ENCODE assay signal across 8 cellular contexts in genomic region chr1:85240174-85240601, GRCh38. TPM values are rescaled to one million over a fixed set of nuclear protein-coding genes. Genes with fewer than 3 reads are reported as not detected.
DNase-seq lines count a peak whose midpoint lies in the region; ATAC-seq and TF ChIP-seq lines count a peak whose summit lies in the region.

No MANE protein-coding gene starts in this region.

- no peak overlapping the region for H2BK5ac ChIP-seq in mesendoderm (ENCODE audit: low read length)

- no peak overlapping the region for H4K8ac ChIP-seq in mesendoderm (ENCODE audit: low read depth, low read length)

- peak; percentile 53; the same call in 1 of the 2 replicates for TF ChIP-seq CTCF in LNCAP (IDR thresholded peaks at IDR 0.05)

- H2AK5ac ChIP-seq in mesendoderm (ENCODE audit: low read length) = no peak overlapping the region

- H3K27ac ChIP-seq in mesendoderm (ENCODE audit: low read depth, low read length) = no peak overlapping the region

- H3K27me3 ChIP-seq in mesendoderm (ENCODE audit: insufficient read depth, low read length, poor library complexity) = no peaks in the 10 kb centered on the region

- no peaks in the 10 kb centered on the region for H3K79me1 ChIP-seq in mesendoderm (ENCODE audit: low read length)

- no peak overlapping the region for H3K4me2 ChIP-seq in mesendoderm (ENCODE audit: low read length)

- no peak overlapping the region for H3K4ac ChIP-seq in mesendoderm (ENCODE audit: low read depth, low read length)

- H3K79me2 ChIP-seq in mesendoderm (ENCODE audit: control insufficient read depth, insufficient read depth, low read length) = no peaks in the 10 kb centered on the region

- no peak overlapping the region for H3K18ac ChIP-seq in mesendoderm (ENCODE audit: low read length)

- no peak overlapping the region for H3K56ac ChIP-seq in mesendoderm (ENCODE audit: low read length)

- no peak overlapping the region for H3K9ac ChIP-seq in mesendoderm (ENCODE audit: low read length)

- WGBS in mesendoderm (ENCODE audit: extremely low coverage, insufficient coverage, low lambda C conversion rate) = no CpG with 5 or more reads among the region's 1 CpG

- no peak overlapping the region for H2BK15ac ChIP-seq in mesendoderm (replicated peaks; ENCODE audit: low read depth)

- H3K4me3 ChIP-seq in mesendoderm (ENCODE audit: low read length) = no peak overlapping the region

- H2BK120ac ChIP-seq in mesendoderm (ENCODE audit: low read depth, low read length) = no peak overlapping the region

- no peaks in the 10 kb centered on the region for H3K36me3 ChIP-seq in mesendoderm (ENCODE audit: control insufficient read depth, insufficient read depth, low read length)

- H3K4me1 ChIP-seq in mesendoderm (ENCODE audit: control insufficient read depth, low read depth, low read length) = peaks cover 3% of the 10 kb centered on the region

- no peak overlapping the region for H4K5ac ChIP-seq in mesendoderm (ENCODE audit: low read length)

- no peak overlapping the region for H3K23ac ChIP-seq in mesendoderm (ENCODE audit: low read length)

- DNase-seq in NCI-H1105 treated with DMSO at 0.1 percent for 48 hours (lab: John Stamatoyannopoulos, UW) (peak; percentile 19), NCI-H1105 (lab: John Stamatoyannopoulos, UW) (no peak), amniotic epithelial cell (ENCODE audit: low read depth) (peak; percentile 14), mesendoderm (peak; percentile 87), SK-N-DZ (ENCODE audit: low spot score) (no peak), Kasumi-1 (lab: John Stamatoyannopoulos, UW) (no peak)

- ATAC-seq in GM19035 (IDR thresholded peaks at IDR 0.05; ENCODE audit: unreplicated experiment) = no peak

RNA-seq across cellular contexts. Expression of gene C1orf52, which starts 19.3 kb away (rescaled TPM):
- 41.1 TPM for polyA plus RNA-seq in mesendoderm (2013, experiment 1 of 2)
- 40.5 TPM for polyA plus RNA-seq in mesendoderm (2013, experiment 2 of 2)
- 20.2 and 36.2 TPM in 2 replicates for polyA plus RNA-seq in SK-N-DZ (2014; cell fraction: cytosol; rRNA removed)
- polyA plus RNA-seq in SK-N-DZ (2014; cell fraction: nucleus; rRNA removed) = 33.1 and 35.7 TPM in 2 replicates

RNA-seq across cellular contexts. Expression of gene BCL10, which starts 36.2 kb away (rescaled TPM):
- polyA plus RNA-seq in mesendoderm (2013, experiment 1 of 2) = 11.1 TPM
- polyA plus RNA-seq in mesendoderm (2013, experiment 2 of 2) = 12.0 TPM
- polyA plus RNA-seq in SK-N-DZ (2014; cell fraction: cytosol; rRNA removed) = 5.9 and 8.4 TPM in 2 replicates
- 6.0 and 6.6 TPM in 2 replicates for polyA plus RNA-seq in SK-N-DZ (2014; cell fraction: nucleus; rRNA removed)

RNA-seq across cellular contexts. Expression of gene SYDE2, which starts 39.4 kb away (rescaled TPM):
- polyA plus RNA-seq in mesendoderm (2013, experiment 1 of 2) = 6.1 TPM
- polyA plus RNA-seq in mesendoderm (2013, experiment 2 of 2) = 6.5 TPM
- polyA plus RNA-seq in SK-N-DZ (2014; cell fraction: cytosol; rRNA removed) = 1.4 and 1.8 TPM in 2 replicates
- 1.7 and 2.1 TPM in 2 replicates for polyA plus RNA-seq in SK-N-DZ (2014; cell fraction: nucleus; rRNA removed)

Comparison
In these comparisons a context has a peak if more than half of its experiments do, and no peak if none do; other contexts are left out.
1. DNase-seq: peak in NCI-H1105 treated with DMSO at 0.1 percent for 48 hours (single experiment), amniotic epithelial cell (single experiment) and mesendoderm (single experiment); none in NCI-H1105 (single experiment), SK-N-DZ (single experiment) and Kasumi-1 (0 of 2).